11 cellular contexts compared by ENCODE assay signal in genomic region chr21:45865106-45865835, GRCh38.
A peak's percentile ranks its signal among the peaks of the same experiment; 100 is the strongest.
DNase-seq lines count a peak whose midpoint lies in the region; ATAC-seq and TF ChIP-seq lines count a peak whose summit lies in the region.
"Had no signal": no experiment of that assay in that cellular context is flagged by ENCODE, and none has a peak within 500 bp of the region (broad histone marks: within the 10 kb centered on the region; RNA-seq: fewer than 3 reads in every experiment).

No MANE protein-coding gene starts in this region.

- H3K4me2 ChIP-seq in H9 (ENCODE audit: insufficient read depth, insufficient read length, low read length), result no peak overlapping the region
- H3K4me2 ChIP-seq in GM23338, result no peak overlapping the region

- H3K23ac ChIP-seq in H9 (ENCODE audit: insufficient read length, low read depth, low read length), result no peak overlapping the region

- H3K9me3 Mint-ChIP-seq in H9 (no peaks in the 10 kb centered on the region), Caco-2 (ENCODE audit: unreplicated experiment) (no peaks in the 10 kb centered on the region), GM23338 (no peaks in the 10 kb centered on the region)
- H3K9me3 Mint-ChIP-seq: naive B cell had no signal

- H3K9me3 ChIP-seq in H9 (ENCODE audit: control insufficient read depth, low read depth, low read length) (no peaks in the 10 kb centered on the region), Caco-2 (no peaks in the 10 kb centered on the region)

- no peak overlapping the region for H2BK12ac ChIP-seq in H9 (ENCODE audit: insufficient read length, low read depth, low read length)

- H3K27me3 Mint-ChIP-seq in H9 (ENCODE audit: low read depth), result no peaks in the 10 kb centered on the region; the same call in none of the 2 replicates
- H3K27me3 Mint-ChIP-seq in Caco-2 (ENCODE audit: insufficient read depth, unreplicated experiment), result peaks cover 12% of the 10 kb centered on the region
- peaks cover 8% of the 10 kb centered on the region for H3K27me3 Mint-ChIP-seq in GM23338 (ENCODE audit: insufficient read depth, low read depth, poor library complexity)

- H3K79me1 ChIP-seq in H9 (ENCODE audit: insufficient read depth, low read depth, low read length, poor library complexity, severe bottlenecking), result no peaks in the 10 kb centered on the region

- H3K4me3 ChIP-seq in ACC112 (ENCODE audit: low read depth, low read length), result no peak overlapping the region
- no peak overlapping the region for H3K4me3 ChIP-seq in Caco-2 (ENCODE audit: low read depth, low read length)
- H3K4me3 ChIP-seq in GM23338, result no peak overlapping the region

- peaks cover 27% of the 10 kb centered on the region for H3K4me1 ChIP-seq in ACC112 (ENCODE audit: control insufficient read depth, insufficient read depth, low read length, unreplicated experiment)
- no peaks in the 10 kb centered on the region for H3K4me1 ChIP-seq in H9 (ENCODE audit: insufficient read depth, low read length)
- H3K4me1 ChIP-seq in Caco-2, result no peaks in the 10 kb centered on the region
- H3K4me1 ChIP-seq in GM23338 (ENCODE audit: insufficient read depth), result no peaks in the 10 kb centered on the region

- H3F3A ChIP-seq in GM23338 (replicated peaks; ENCODE audit: low read depth), result no peaks in the 10 kb centered on the region

- H3K27ac Mint-ChIP-seq in H9, result 0 out of 7 replicates have a peak overlapping the region, but pooled peaks of 1 of the 3 experiments have one; percentile 14
- H3K27ac Mint-ChIP-seq in Caco-2 (ENCODE audit: unreplicated experiment), result no peak overlapping the region
- no peak overlapping the region for H3K27ac Mint-ChIP-seq in GM23338
- H3K27ac Mint-ChIP-seq: naive B cell had no signal

- no peak overlapping the region for H3K14ac ChIP-seq in H9 (ENCODE audit: insufficient read depth, low read length)

- H3K36me3 ChIP-seq in ACC112 (ENCODE audit: insufficient read depth, low read length) (no peaks in the 10 kb centered on the region), Caco-2 (ENCODE audit: control insufficient read depth, insufficient read depth, low read length) (no peaks in the 10 kb centered on the region), GM23338 (ENCODE audit: insufficient read depth) (no peaks in the 10 kb centered on the region)

- H3K79me2 ChIP-seq in ACC112 (ENCODE audit: control insufficient read depth, insufficient read depth, low read length, unreplicated experiment) (no peaks in the 10 kb centered on the region), H9 (ENCODE audit: insufficient read depth, low read length) (no peaks in the 10 kb centered on the region), GM23338 (replicated peaks; ENCODE audit: insufficient read depth) (no peaks in the 10 kb centered on the region)

- CTCF ChIA-PET in Caco-2 (lab: Charles Lee), result no interaction called here

- no peak overlapping the region for H2BK120ac ChIP-seq in H9 (ENCODE audit: low read depth, low read length, poor library complexity, severe bottlenecking)

- POLR2A ChIA-PET in Caco-2 (lab: Charles Lee), result no interaction called here

- no CpG with 5 or more reads among the region's 27 CpGs for WGBS in H9 (ENCODE audit: extremely low coverage, insufficient read length, low lambda C conversion rate)

- TF ChIP-seq CTCF in H9 (conservative IDR thresholded peaks at IDR 0.05), result no peak
- no peak for TF ChIP-seq CTCF in Caco-2 (IDR thresholded peaks at IDR 0.05; ENCODE audit: insufficient read depth in 1 of 2, low read depth in 1 of 2, low read length in 1 of 2, severe bottlenecking in 1 of 2, unreplicated experiment in 1 of 2)
- TF ChIP-seq CTCF in GM23338 (conservative IDR thresholded peaks at IDR 0.05; ENCODE audit: low read depth in 2 of 2), result no peak

- no peak overlapping the region for H3K4me3 Mint-ChIP-seq in H9
- H3K4me3 Mint-ChIP-seq in Caco-2 (ENCODE audit: unreplicated experiment), result no peak overlapping the region
- no peak overlapping the region for H3K4me3 Mint-ChIP-seq in GM23338
- H3K4me3 Mint-ChIP-seq: naive B cell had no signal

- ATAC-seq in GM23338, result no peak

- H3K4ac ChIP-seq in H9 (ENCODE audit: low read depth, low read length), result no peak overlapping the region

- BruUV-seq in Caco-2 (replicated peaks; lab: Mats Ljungman, UMichigan), result no TSS peak

- H3K27ac ChIP-seq in ACC112 (ENCODE audit: low read depth, low read length) (peak overlapping the region; percentile 61; the same call in 1 of the 2 replicates), H9 (ENCODE audit: insufficient read length, low read depth, low read length) (no peak overlapping the region), GM23338 (ENCODE audit: low read depth) (no peak overlapping the region)

- no peak overlapping the region for H3K9ac ChIP-seq in H9 (ENCODE audit: extremely low read depth, insufficient read length, low read length)

- no peak overlapping the region for H3K56ac ChIP-seq in H9 (ENCODE audit: insufficient read length, low read depth, low read length)

- H3K36me3 Mint-ChIP-seq in H9 (ENCODE audit: insufficient read depth in 1 of 3, low read depth in 3 of 3), result no peaks in the 10 kb centered on the region
- H3K36me3 Mint-ChIP-seq in Caco-2 (ENCODE audit: insufficient read depth, unreplicated experiment), result no peaks in the 10 kb centered on the region
- H3K36me3 Mint-ChIP-seq in GM23338 (ENCODE audit: low read depth), result no peaks in the 10 kb centered on the region
- H3K36me3 Mint-ChIP-seq: naive B cell had no signal

- no peak overlapping the region for H2AK5ac ChIP-seq in H9 (ENCODE audit: insufficient read length, low read length)

- H2BK15ac ChIP-seq in H9 (ENCODE audit: low read depth, low read length), result no peak overlapping the region

- H4K5ac ChIP-seq in H9 (ENCODE audit: insufficient read length, low read depth, low read length), result no peak overlapping the region

- H2BK5ac ChIP-seq in H9 (ENCODE audit: insufficient read length, low read length), result no peak overlapping the region

- H4K20me1 ChIP-seq in H9 (ENCODE audit: control insufficient read depth, insufficient read depth, insufficient read length) (no peaks in the 10 kb centered on the region), GM23338 (replicated peaks; ENCODE audit: insufficient read depth) (no peaks in the 10 kb centered on the region)

- no peak overlapping the region for H3T11ph ChIP-seq in H9 (ENCODE audit: low read length)

- H4K91ac ChIP-seq in H9 (ENCODE audit: insufficient read length, low read depth, low read length), result no peak overlapping the region

- no peak overlapping the region for H3K18ac ChIP-seq in H9 (ENCODE audit: insufficient read length, low read depth, low read length)

- H4K8ac ChIP-seq in H9 (replicated peaks; ENCODE audit: insufficient read length, low read depth, low read length), result no peak overlapping the region

- intact Hi-C loops in Caco-2 (cut with micrococcal nuclease; ENCODE audit: unreplicated experiment), result no loop called here

- H2AFZ ChIP-seq in ACC112 (ENCODE audit: low read length, unreplicated experiment), result no peak overlapping the region
- no peak overlapping the region for H2AFZ ChIP-seq in H9 (ENCODE audit: low read length)
- H2AFZ ChIP-seq in GM23338, result no peak overlapping the region

- no peaks in the 10 kb centered on the region for H3K27me3 ChIP-seq in ACC112 (ENCODE audit: insufficient read depth, low read length)
- H3K27me3 ChIP-seq in H9 (ENCODE audit: insufficient read depth, low read length), result no peaks in the 10 kb centered on the region
- H3K27me3 ChIP-seq in Caco-2 (replicated peaks; ENCODE audit: control insufficient read depth, insufficient read depth, low read length), result no peaks in the 10 kb centered on the region
- no peaks in the 10 kb centered on the region for H3K27me3 ChIP-seq in GM23338 (ENCODE audit: insufficient read depth)

- no peaks in the 10 kb centered on the region for H3K9me2 ChIP-seq in GM23338 (ENCODE audit: insufficient read depth)

- peak; percentile 14 for DNase-seq in H9
- DNase-seq in amniotic epithelial cell (ENCODE audit: low read depth), result peak; percentile 94
- peak; percentile 58 for DNase-seq in hepatic stellate cell (ENCODE audit: low spot score)
- DNase-seq in Caco-2, result no peak
- no peak for DNase-seq in 8988T
- DNase-seq in DMS53 (lab: John Stamatoyannopoulos, UW), result no peak
- no peak for DNase-seq in GM23338 (ENCODE audit: low spot score)
- DNase-seq: KBM-7, naive B cell, NCI-H2029 had no signal

- H2BK20ac ChIP-seq in H9 (ENCODE audit: low read depth, low read length, poor library complexity, severe bottlenecking), result no peak overlapping the region

- no peaks in the 10 kb centered on the region for H3K4me1 Mint-ChIP-seq in H9
- H3K4me1 Mint-ChIP-seq in Caco-2 (ENCODE audit: low read depth, unreplicated experiment), result no peaks in the 10 kb centered on the region
- no peaks in the 10 kb centered on the region; the same call in 1 of the 3 replicates for H3K4me1 Mint-ChIP-seq in GM23338

- no peaks in the 10 kb centered on the region for H3K23me2 ChIP-seq in H9 (ENCODE audit: insufficient read length, low read depth, low read length, poor library complexity, severe bottlenecking)

TF ChIP-seq in GM23338, 12 proteins besides CTCF, POLR2A, EP300 and RAD21 (continues in another document):
- no peak for TF ChIP-seq ZNF114 (CRISPR knock-in tag; IDR thresholded peaks at IDR 0.05)
- no peak for TF ChIP-seq POLR2AphosphoS5 (IDR thresholded peaks at IDR 0.05; ENCODE audit: low read depth)
- no peak for TF ChIP-seq JUNB (IDR thresholded peaks at IDR 0.05; ENCODE audit: unreplicated experiment)
- TF ChIP-seq CREB1 (CRISPR knock-in tag; IDR thresholded peaks at IDR 0.05; ENCODE audit: low read depth), result no peak
- TF ChIP-seq ZNF331 (CRISPR knock-in tag; IDR thresholded peaks at IDR 0.05; ENCODE audit: low read depth), result no peak
- TF ChIP-seq, protein P1, sequence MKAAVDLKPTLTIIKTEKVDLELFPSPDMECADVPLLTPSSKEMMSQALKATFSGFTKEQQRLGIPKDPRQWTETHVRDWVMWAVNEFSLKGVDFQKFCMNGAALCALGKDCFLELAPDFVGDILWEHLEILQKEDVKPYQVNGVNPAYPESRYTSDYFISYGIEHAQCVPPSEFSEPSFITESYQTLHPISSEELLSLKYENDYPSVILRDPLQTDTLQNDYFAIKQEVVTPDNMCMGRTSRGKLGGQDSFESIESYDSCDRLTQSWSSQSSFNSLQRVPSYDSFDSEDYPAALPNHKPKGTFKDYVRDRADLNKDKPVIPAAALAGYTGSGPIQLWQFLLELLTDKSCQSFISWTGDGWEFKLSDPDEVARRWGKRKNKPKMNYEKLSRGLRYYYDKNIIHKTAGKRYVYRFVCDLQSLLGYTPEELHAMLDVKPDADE (IDR thresholded peaks at IDR 0.05), result no peak

Comparison
In these comparisons a context has a peak if more than half of its experiments do, and no peak if none do; other contexts are left out.
1. DNase-seq: peak in H9 (single experiment), amniotic epithelial cell (single experiment) and hepatic stellate cell (single experiment); none in Caco-2 (0 of 2), 8988T (single experiment), DMS53 (single experiment) and GM23338 (single experiment).